26 cellular contexts compared by ENCODE assay signal in genomic region chr6:33116417-33116816, GRCh38. TPM values are rescaled to one million over a fixed set of nuclear protein-coding genes. Genes with fewer than 3 reads are reported as not detected.
DNase-seq lines count a peak whose midpoint lies in the region; ATAC-seq, FAIRE-seq and TF ChIP-seq lines count a peak whose summit lies in the region.
"Had no signal": no experiment of that assay in that cellular context is flagged by ENCODE, and none has a peak within 500 bp of the region (broad histone marks: within the 10 kb centered on the region; RNA-seq: fewer than 3 reads in every experiment).

No MANE protein-coding gene starts in this region.

- no peak overlapping the region for H3K4me2 ChIP-seq in IMR-90 (ENCODE audit: low read depth, low read length)

- no peak overlapping the region for H3K18ac ChIP-seq in IMR-90 (ENCODE audit: low read depth, low read length)

- H2BK5ac ChIP-seq in IMR-90 (ENCODE audit: low read depth, low read length, poor library complexity, severe bottlenecking) = no peak overlapping the region

- dilution Hi-C loops in IMR-90 (cut with HindIII; ENCODE audit: low sequenced_read_pairs, unreplicated experiment) = no loop called here

- no peak overlapping the region for H3K56ac ChIP-seq in IMR-90 (ENCODE audit: extremely low read depth, insufficient read depth, low read length)

- CTCF ChIA-PET in IMR-90 (lab: Yijun Ruan, JAX) = no interaction called here

- peak overlapping the region; percentile 84 for H3K4me3 Mint-ChIP-seq in endothelial cell (ENCODE audit: unreplicated experiment)
- H3K4me3 Mint-ChIP-seq in nephron = peak overlapping the region; percentile 12 to 55 (median 45)
- H3K4me3 Mint-ChIP-seq: T-helper 1 cell treated with Interleukin-12 subunit alpha and Interleukin-12 subunit beta and Interleukin-4 antibody, amounts not matched to agents 30 μg/mL and 1 μg/mL, for 36 hours had no signal

- peaks cover 13% of the 10 kb centered on the region for H3K4me1 Mint-ChIP-seq in endothelial cell (ENCODE audit: unreplicated experiment)
- H3K4me1 Mint-ChIP-seq in nephron = peaks cover 14% of the 10 kb centered on the region

- H3K27me3 Mint-ChIP-seq in endothelial cell (ENCODE audit: unreplicated experiment) = peaks cover 7% of the 10 kb centered on the region
- peaks cover 79% of the 10 kb centered on the region for H3K27me3 Mint-ChIP-seq in nephron (ENCODE audit: low read depth)

- intact Hi-C loops in IMR-90 (cut with micrococcal nuclease) = no loop called here

- TF ChIP-seq CTCF in IMR-90 (conservative IDR thresholded peaks at IDR 0.05; ENCODE audit: low read depth, low read length) (no peak), endothelial cell (IDR thresholded peaks at IDR 0.05; ENCODE audit: unreplicated experiment) (no peak), nephron (IDR thresholded peaks at IDR 0.05; ENCODE audit: unreplicated experiment in 3 of 3) (no peak), BE2C (IDR thresholded peaks at IDR 0.05; ENCODE audit: low read depth, low read length) (no peak)

- no peak overlapping the region for H3K23ac ChIP-seq in IMR-90 (ENCODE audit: low read depth, low read length)

- H2AK5ac ChIP-seq in IMR-90 (ENCODE audit: low read depth, low read length) = no peak overlapping the region

- no peak overlapping the region for H3K4ac ChIP-seq in IMR-90 (ENCODE audit: low read depth, low read length)

- no peak for TF ChIP-seq RAD21 in IMR-90 (IDR thresholded peaks at IDR 0.05; ENCODE audit: low read length)

- WGBS in IMR-90 (ENCODE audit: extremely low coverage in 2 of 2, insufficient read length in 1 of 2), 2 experiments = 0% methylated on average over 1 of the region's 6 CpGs; no CpG with 5 or more reads in 1 of the 2 experiments

- TF ChIP-seq POLR2A in IMR-90 (IDR thresholded peaks at IDR 0.05; ENCODE audit: low read depth, low read length) (no peak), GM12891 (IDR thresholded peaks at IDR 0.05; ENCODE audit: low read depth, low read length) (no peak)

- no peak overlapping the region for H2BK15ac ChIP-seq in IMR-90 (ENCODE audit: low read depth, low read length)

- no peak overlapping the region for H4K8ac ChIP-seq in IMR-90 (ENCODE audit: low read depth in 2 of 2, low read length in 2 of 2)

- no peak overlapping the region for H3K27ac Mint-ChIP-seq in endothelial cell (ENCODE audit: unreplicated experiment)
- H3K27ac Mint-ChIP-seq in nephron = no peak overlapping the region
- H3K27ac Mint-ChIP-seq: activated T-helper 2 cell treated with anti-CD3 and anti-CD28 coated beads, Interferon-gamma antibody, Interleukin-2, Interleukin-4, amounts not matched to agents 10 μg/mL and 5 μg/mL and 100 μg/mL, durations not matched to agents 14 hours and 24 hours and 36 hours; T-helper 1 cell treated with Interleukin-12 subunit alpha and Interleukin-12 subunit beta and Interleukin-4 antibody, amounts not matched to agents 30 μg/mL and 1 μg/mL, for 36 hours had no signal

- DNase-seq in IMR-90 = no peak
- no peak for DNase-seq in endothelial cell (ENCODE audit: low spot score)
- no peak for DNase-seq in GM12891 (ENCODE audit: insufficient read length, low spot score)
- DNase-seq in HTR-8/SVneo (ENCODE audit: insufficient read length, low spot score) = no peak
- no peak for DNase-seq in BE2C
- DNase-seq: activated CD4-positive, CD25-positive, alpha-beta regulatory T cell; adrenal gland; AML-193; central memory CD4-positive, alpha-beta T cell; effector memory CD4-positive, alpha-beta T cell; HCEC 1CT; heart right ventricle; left ventricle myocardium inferior; NCI-H1694; NCI-H446 treated with DMSO at 0.1 percent for 48 hours; stimulated activated CD4-positive, alpha-beta T cell treated with anti-CD3 and anti-CD28 coated beads, Interleukin-4, amount 100 ng/mL, for 4 hours; stimulated activated CD8-positive, alpha-beta memory T cell treated with anti-CD3 and anti-CD28 coated beads, Interleukin-4, amount 100 ng/mL, for 48 hours had no signal

- no peak overlapping the region for H3K14ac ChIP-seq in IMR-90 (replicated peaks; ENCODE audit: low read depth, low read length)

- 0 out of 2 replicates have a peak, but pooled peaks have one; percentile 7 for ATAC-seq in IMR-90 (ENCODE audit: low read depth)
- ATAC-seq in HG02610 (IDR thresholded peaks at IDR 0.05; ENCODE audit: unreplicated experiment) = no peak

- no peaks in the 10 kb centered on the region for H3K9me1 ChIP-seq in IMR-90 (ENCODE audit: insufficient read depth, low read length)

- H4K20me1 ChIP-seq in IMR-90 (ENCODE audit: insufficient read depth, low read length) = no peaks in the 10 kb centered on the region

- H2BK20ac ChIP-seq in IMR-90 (ENCODE audit: low read depth, low read length) = no peak overlapping the region

- H4K91ac ChIP-seq in IMR-90 (ENCODE audit: insufficient read depth, low read depth, low read length) = no peak overlapping the region

- in situ Hi-C loops in IMR-90 (cut with MboI; ENCODE audit: low sequenced_read_pairs) = no loop called here

- H3K9ac ChIP-seq in ES-I3 (ENCODE audit: low read depth, low read length) = peak overlapping the region; percentile 52
- no peak overlapping the region for H3K9ac ChIP-seq in IMR-90 (ENCODE audit: low read depth, low read length)
- H3K9ac ChIP-seq: parathyroid adenoma had no signal

- H4K5ac ChIP-seq in IMR-90 (ENCODE audit: low read depth, low read length) = no peak overlapping the region

- H2BK120ac ChIP-seq in IMR-90 (ENCODE audit: low read depth, low read length) = no peak overlapping the region

- H3K36me3 ChIP-seq in ES-I3 (ENCODE audit: insufficient read depth, low read length) = no peaks in the 10 kb centered on the region
- H3K36me3 ChIP-seq in IMR-90 (ENCODE audit: control insufficient read depth, insufficient read depth, low read length) = no peaks in the 10 kb centered on the region
- H3K36me3 ChIP-seq in BE2C = no peaks in the 10 kb centered on the region
- H3K36me3 ChIP-seq: adrenal gland, heart right ventricle, left ventricle myocardium inferior, MG63, thoracic aorta had no signal

- H3K79me1 ChIP-seq in IMR-90 (ENCODE audit: low read depth in 1 of 2, low read length in 2 of 2) = no peaks in the 10 kb centered on the region

- no TSS peak for BruUV-seq in IMR-90 (replicated peaks; lab: Mats Ljungman, UMichigan)

- H3K36me3 Mint-ChIP-seq in endothelial cell (ENCODE audit: low read depth, unreplicated experiment) (no peaks in the 10 kb centered on the region), nephron (ENCODE audit: low read depth) (no peaks in the 10 kb centered on the region)

- FAIRE-seq in GM12891 (lab: Jason Lieb, UNC) (no peak), HTR-8/SVneo (lab: Jason Lieb, UNC) (no peak)

- H3K4me3 ChIP-seq in IMR-90 (ENCODE audit: insufficient read depth, low read depth, low read length) = no peak overlapping the region
- H3K4me3 ChIP-seq in BE2C (ENCODE audit: low read depth, low read length) = no peak overlapping the region
- H3K4me3 ChIP-seq: adrenal gland, heart right ventricle, left ventricle myocardium inferior, MG63 had no signal

- H3K27ac ChIP-seq in IMR-90 (ENCODE audit: insufficient read depth, low read length) = no peak overlapping the region
- H3K27ac ChIP-seq: adrenal gland, heart right ventricle, left ventricle myocardium inferior, parathyroid adenoma, thoracic aorta had no signal

- H3K9me3 ChIP-seq in ES-I3 (ENCODE audit: control insufficient read depth, insufficient read depth, low read length) (no peaks in the 10 kb centered on the region), IMR-90 (ENCODE audit: control insufficient read depth, insufficient read depth, low read length) (no peaks in the 10 kb centered on the region), BE2C (no peaks in the 10 kb centered on the region)
- H3K9me3 ChIP-seq: adrenal gland, heart right ventricle, left ventricle myocardium inferior, MG63, thoracic aorta had no signal

- POLR2A ChIA-PET in IMR-90 (lab: Charles Lee; ENCODE audit: unreplicated experiment) = no interaction called here

- H2AFZ ChIP-seq in IMR-90 (replicated peaks; ENCODE audit: low read length, poor library complexity) = no peak overlapping the region

- H3K9me3 Mint-ChIP-seq in endothelial cell (ENCODE audit: unreplicated experiment) (no peaks in the 10 kb centered on the region), nephron (no peaks in the 10 kb centered on the region)
- H3K9me3 Mint-ChIP-seq: activated T-helper 2 cell treated with anti-CD3 and anti-CD28 coated beads, Interferon-gamma antibody, Interleukin-2, Interleukin-4, amounts not matched to agents 10 μg/mL and 5 μg/mL and 100 μg/mL, durations not matched to agents 14 hours and 24 hours and 36 hours; T-helper 1 cell treated with Interleukin-12 subunit alpha and Interleukin-12 subunit beta and Interleukin-4 antibody, amounts not matched to agents 30 μg/mL and 1 μg/mL, for 36 hours had no signal

- peaks cover 16% of the 10 kb centered on the region; the same call in 1 of the 2 replicates for H3K4me1 ChIP-seq in ES-I3 (ENCODE audit: insufficient read depth, low read length)
- no peaks in the 10 kb centered on the region; the same call in 1 of the 2 replicates for H3K4me1 ChIP-seq in IMR-90 (ENCODE audit: control insufficient read depth, insufficient read depth, low read length)
- H3K4me1 ChIP-seq in BE2C = no peaks in the 10 kb centered on the region
- H3K4me1 ChIP-seq: adrenal gland had no signal

- no peak overlapping the region for H2AK9ac ChIP-seq in IMR-90 (replicated peaks; ENCODE audit: low read depth, low read length, poor library complexity)

- H3K27me3 ChIP-seq in IMR-90 (ENCODE audit: control insufficient read depth, insufficient read depth, low read length) (peaks cover 54% of the 10 kb centered on the region), BE2C (peaks cover 57% of the 10 kb centered on the region)

TF ChIP-seq in GM12891, 5 proteins besides CTCF, POLR2A, EP300 and RAD21:
- TF ChIP-seq POLR2AphosphoS5 (IDR thresholded peaks at IDR 0.05; ENCODE audit: low read depth, low read length) (no peak), TAF1 (IDR thresholded peaks at IDR 0.05; ENCODE audit: low read depth, low read length) (no peak), POU2F2 (IDR thresholded peaks at IDR 0.05; ENCODE audit: low read depth, low read length) (no peak), SPI1 (IDR thresholded peaks at IDR 0.05; ENCODE audit: low read depth, low read length) (no peak)
TF ChIP-seq in GM12891: peak in this region for 0.

RNA-seq across cellular contexts. Expression of gene HLA-DPB1, which starts 40.6 kb away (rescaled TPM):
- total RNA-seq in IMR-90 (2012; rRNA removed) (5.8 and 7.7 TPM in 2 replicates), endothelial cell (ENCODE audit: unreplicated experiment) (14.4 TPM)
- polyA plus RNA-seq in IMR-90 (2012; rRNA removed) = 9.7 and 10.7 TPM in 2 replicates
- 11.7 and 13.7 TPM in 2 replicates for polyA plus RNA-seq in IMR-90 (2012; cell fraction: cytosol; rRNA removed)
- polyA plus RNA-seq in IMR-90 (2012; cell fraction: nucleus; rRNA removed; ENCODE audit: low replicate concordance) = 4.3 and 7.0 TPM in 2 replicates
- polyA plus RNA-seq in GM12891 (2012; ENCODE audit: low read depth, missing spikeins) = 654 TPM
- 1.5 TPM for polyA plus RNA-seq in BE2C (2012; ENCODE audit: insufficient read depth, insufficient read length, low read depth)
- total RNA-seq: HT-29 had no signal

RNA-seq across cellular contexts. Expression of gene HLA-DPA1, which starts 43.0 kb away (rescaled TPM):
- total RNA-seq in IMR-90 (2012; rRNA removed) (not detected in 2 replicates), endothelial cell (ENCODE audit: unreplicated experiment) (8.5 TPM)
- polyA plus RNA-seq in IMR-90 (2012; rRNA removed) = not detected in 2 replicates
- 0.03 and 0.05 TPM in 2 replicates for polyA plus RNA-seq in IMR-90 (2012; cell fraction: cytosol; rRNA removed)
- polyA plus RNA-seq in IMR-90 (2012; cell fraction: nucleus; rRNA removed; ENCODE audit: low replicate concordance) = not detected in 2 replicates
- polyA plus RNA-seq in GM12891 (2012; ENCODE audit: low read depth, missing spikeins) = 1,963 TPM
- not detected for polyA plus RNA-seq in BE2C (2012; ENCODE audit: insufficient read depth, insufficient read length, low read depth)
- total RNA-seq: HT-29 had no signal
